Comparison of ENCODE assay signal across 11 cellular contexts in genomic region chr3:53194218-53195065, GRCh38. TPM values are rescaled to one million over a fixed set of nuclear protein-coding genes. Genes with fewer than 3 reads are reported as not detected.
DNase-seq lines count a peak whose midpoint lies in the region; ATAC-seq and TF ChIP-seq lines count a peak whose summit lies in the region.
"Had no signal": no experiment of that assay in that cellular context is flagged by ENCODE, and none has a peak within 500 bp of the region (broad histone marks: within the 10 kb centered on the region; RNA-seq: fewer than 3 reads in every experiment).

No MANE protein-coding gene starts in this region.

- H3K36me3 ChIP-seq in upper lobe of left lung: peaks cover 6 to 34% (median 28%) of the 10 kb centered on the region in 4 donors
- H3K36me3 ChIP-seq: BE2C had no signal

- no peak for TF ChIP-seq EP300 in upper lobe of left lung (IDR thresholded peaks at IDR 0.05)

- CTCF ChIA-PET in activated CD8-positive, alpha-beta T cell treated with anti-CD3 and anti-CD28 coated beads, Interleukin-2, amount 10 ng/mL, durations not matched to agents 7 days and 5 days (lab: Charles Lee): interaction anchor here (0.7 to 8.7 kb wide), 12 partner anchors 20 to 166 kb away, joined by 3 to 220 read pairs (median 8); partner anchors contain the start of gene PRKCD

- TF ChIP-seq POLR2A in upper lobe of left lung (IDR thresholded peaks at IDR 0.05): no peak

- H3K9me3 Mint-ChIP-seq in activated CD8-positive, alpha-beta T cell treated with anti-CD3 and anti-CD28 coated beads, Interleukin-2, amount 10 ng/mL, durations not matched to agents 7 days and 5 days (ENCODE audit: insufficient read depth): no peaks in the 10 kb centered on the region

- TF ChIP-seq CTCF in astrocyte of the cerebellum (IDR thresholded peaks at IDR 0.05; ENCODE audit: low read depth, low read length, missing control alignments): no peak
- TF ChIP-seq CTCF in upper lobe of left lung (IDR thresholded peaks at IDR 0.05): no peak

- no peak overlapping the region for H3K27ac Mint-ChIP-seq in activated CD8-positive, alpha-beta T cell treated with anti-CD3 and anti-CD28 coated beads, Interleukin-2, amount 10 ng/mL, durations not matched to agents 7 days and 5 days

- no peaks in the 10 kb centered on the region for H3K27me3 Mint-ChIP-seq in activated CD8-positive, alpha-beta T cell treated with anti-CD3 and anti-CD28 coated beads, Interleukin-2, amount 10 ng/mL, durations not matched to agents 7 days and 5 days (ENCODE audit: low read depth)

- no peak overlapping the region for H3K4me3 Mint-ChIP-seq in activated CD8-positive, alpha-beta T cell treated with anti-CD3 and anti-CD28 coated beads, Interleukin-2, amount 10 ng/mL, durations not matched to agents 7 days and 5 days

- H3K36me3 Mint-ChIP-seq in activated CD8-positive, alpha-beta T cell treated with anti-CD3 and anti-CD28 coated beads, Interleukin-2, amount 10 ng/mL, durations not matched to agents 7 days and 5 days (ENCODE audit: low read depth): peaks cover 12% of the 10 kb centered on the region

- no peaks in the 10 kb centered on the region for H3K9me3 ChIP-seq in upper lobe of left lung
- H3K9me3 ChIP-seq: BE2C had no signal

- ATAC-seq in upper lobe of left lung (ENCODE audit: low FRiP score in 2 of 2): peak; percentile 3 to 5
- no peak for ATAC-seq in activated CD8-positive, alpha-beta T cell treated with anti-CD3 and anti-CD28 coated beads, Interleukin-2, amount 10 ng/mL, durations not matched to agents 7 days and 5 days
- ATAC-seq: Panc1 had no signal

- 56 to 66% methylated on average over 10 to 14 of the region's 14 CpGs for WGBS in upper lobe of left lung, 2 donors

- POLR2A ChIA-PET in activated CD8-positive, alpha-beta T cell treated with anti-CD3 and anti-CD28 coated beads, Interleukin-2, amount 10 ng/mL, durations not matched to agents 7 days and 5 days (lab: Charles Lee): interaction anchor here (0.6 kb wide), 1 partner anchor 57 kb away, joined by 3 read pairs; no protein-coding TSS in a partner anchor

- no peaks in the 10 kb centered on the region for H3K27me3 ChIP-seq in upper lobe of left lung
- H3K27me3 ChIP-seq: BE2C had no signal

- H3K4me3 ChIP-seq in astrocyte of the cerebellum (ENCODE audit: low read depth, low read length) (no peak overlapping the region), upper lobe of left lung (no peak overlapping the region)

- in situ Hi-C loops in astrocyte of the cerebellum (cut with HindIII; ENCODE audit: low sequenced_read_pairs): no loop called here

- H3K27ac ChIP-seq in upper lobe of left lung: peak overlapping the region in 3 of 4 donors; percentile 0 to 60 (median 0)

- peaks cover 20% of the 10 kb centered on the region for H3K4me1 Mint-ChIP-seq in activated CD8-positive, alpha-beta T cell treated with anti-CD3 and anti-CD28 coated beads, Interleukin-2, amount 10 ng/mL, durations not matched to agents 7 days and 5 days (ENCODE audit: low read depth)

- H3K4me1 ChIP-seq in upper lobe of left lung: peaks cover 7 to 35% (median 18%) of the 10 kb centered on the region in 4 donors
- H3K4me1 ChIP-seq: BE2C had no signal

- DNase-seq in NCI-H748 (lab: John Stamatoyannopoulos, UW; ENCODE audit: unreplicated experiment) (peak; percentile 7), NCI-H748 treated with DMSO at 0.1 percent for 48 hours (lab: John Stamatoyannopoulos, UW) (no peak), astrocyte of the cerebellum (ENCODE audit: low read depth) (peak; percentile 24), iris pigment epithelial cell (ENCODE audit: low read depth) (peak; percentile 75), upper lobe of left lung (no peak), T-helper 9 cell (no peak), LoVo (ENCODE audit: low spot score) (no peak)
- no peak for DNase-seq in activated CD8-positive, alpha-beta T cell treated with anti-CD3 and anti-CD28 coated beads, Interleukin-2, amount 10 ng/mL, durations not matched to agents 7 days and 5 days
- DNase-seq: activated naive CD4-positive, alpha-beta T cell treated with anti-CD3 and anti-CD28 coated beads, Interleukin-2, amount 50 U/mL, for 16 hours; BE2C had no signal

RNA-seq across cellular contexts. Expression of gene PRKCD, which starts 33.4 kb away (rescaled TPM):
- 100 to 1,000 TPM in 1 of 6 donors, 10 to 100 TPM in 5; 57.7 to 116 (median 67.9) TPM for total RNA-seq in upper lobe of left lung
- 10 to 100 TPM; 19.5 to 20.5 TPM for total RNA-seq in activated CD8-positive, alpha-beta T cell treated with anti-CD3 and anti-CD28 coated beads, Interleukin-2, amount 10 ng/mL, durations not matched to agents 7 days and 5 days

Comparison
In these comparisons a context has a peak if more than half of its experiments do, and no peak if none do; other contexts are left out.
1. DNase-seq: peak in NCI-H748 (single experiment), astrocyte of the cerebellum (single experiment) and iris pigment epithelial cell (single experiment); none in NCI-H748 treated with DMSO at 0.1 percent for 48 hours (single experiment), upper lobe of left lung (0 of 2), T-helper 9 cell (single experiment), LoVo (single experiment) and activated CD8-positive, alpha-beta T cell treated with anti-CD3 and anti-CD28 coated beads, Interleukin-2, amount 10 ng/mL, durations not matched to agents 7 days and 5 days (single experiment).